7 cellular contexts compared by ENCODE assay signal in genomic region chr19:574658-575526, GRCh38. TPM values are rescaled to one million over a fixed set of nuclear protein-coding genes. Genes with fewer than 3 reads are reported as not detected.
DNase-seq lines count a peak whose midpoint lies in the region; ATAC-seq and TF ChIP-seq lines count a peak whose summit lies in the region.

No MANE protein-coding gene starts in this region.

- TF ChIP-seq CTCF in GM23338 (conservative IDR thresholded peaks at IDR 0.05; ENCODE audit: low read depth in 2 of 2) (no peak), neural progenitor cell (IDR thresholded peaks at IDR 0.05) (no peak)

- H3K36me3 Mint-ChIP-seq in GM23338 (ENCODE audit: low read depth): peaks cover 33% of the 10 kb centered on the region
- no peaks in the 10 kb centered on the region for H3K36me3 Mint-ChIP-seq in T-cell
- peaks cover 7% of the 10 kb centered on the region for H3K36me3 Mint-ChIP-seq in neural progenitor cell

- H3K27me3 Mint-ChIP-seq in GM23338 (ENCODE audit: insufficient read depth, low read depth, poor library complexity) (peaks cover 36% of the 10 kb centered on the region), T-cell (no peaks in the 10 kb centered on the region), neural progenitor cell (ENCODE audit: insufficient read depth, low read depth) (peaks cover 12% of the 10 kb centered on the region)

- peak overlapping the region; percentile 90 for H3K4me3 Mint-ChIP-seq in GM23338
- H3K4me3 Mint-ChIP-seq in T-cell: peak overlapping the region; percentile 66 to 99 (median 80)
- peak overlapping the region; percentile 92 for H3K4me3 Mint-ChIP-seq in neural progenitor cell

- H3K9ac ChIP-seq in neural progenitor cell: no peak overlapping the region

- CTCF ChIA-PET in T-cell (lab: Charles Lee): interaction anchor here (0.6 to 1.4 kb wide), 3 partner anchors 11 to 102 kb away, joined by 3 to 5 read pairs (median 3); partner anchors contain the start of gene CDC34 (in 1 of the 2)

- H2AFZ ChIP-seq in GM23338 (no peak overlapping the region), neural progenitor cell (replicated peaks) (no peak overlapping the region)

- H3K9me3 Mint-ChIP-seq in GM23338 (peaks cover 8% of the 10 kb centered on the region), T-cell (no peaks in the 10 kb centered on the region), neural progenitor cell (peaks cover 6% of the 10 kb centered on the region)

- H3K4me1 ChIP-seq in GM23338 (ENCODE audit: insufficient read depth): peaks cover 18% of the 10 kb centered on the region
- H3K4me1 ChIP-seq in neural progenitor cell: peaks cover 20% of the 10 kb centered on the region

- no peaks in the 10 kb centered on the region for H3K9me3 ChIP-seq in neural progenitor cell (ENCODE audit: low read depth)

- H3K4me3 ChIP-seq in GM23338: peak overlapping the region; percentile 96
- H3K4me3 ChIP-seq in neural progenitor cell: peak overlapping the region; percentile 97

- H3K27me3 ChIP-seq in GM23338 (ENCODE audit: insufficient read depth) (no peaks in the 10 kb centered on the region), neural progenitor cell (peaks cover 8% of the 10 kb centered on the region)

- H3K4me2 ChIP-seq in GM23338 (peak overlapping the region; percentile 100), neural progenitor cell (peak overlapping the region; percentile 89)

- H3K27ac ChIP-seq in GM23338 (ENCODE audit: low read depth): peak overlapping the region; percentile 63; the same call in 1 of the 2 replicates
- peak overlapping the region; percentile 84 for H3K27ac ChIP-seq in neural progenitor cell

- no peak for ATAC-seq in GM23338
- ATAC-seq in T-cell (replicated peaks in 1 of 4): no peak
- no peak for ATAC-seq in HG03520 (IDR thresholded peaks at IDR 0.05; ENCODE audit: unreplicated experiment)

- peak overlapping the region; percentile 72; the same call in 1 of the 2 replicates for H3K27ac Mint-ChIP-seq in GM23338
- H3K27ac Mint-ChIP-seq in T-cell: peak overlapping the region in 1 of 2 donors; percentile 31
- H3K27ac Mint-ChIP-seq in neural progenitor cell: no peak overlapping the region

- H4K20me1 ChIP-seq in GM23338 (replicated peaks; ENCODE audit: insufficient read depth) (peaks cover 49% of the 10 kb centered on the region), neural progenitor cell (ENCODE audit: low read depth) (peaks cover 74% of the 10 kb centered on the region)

- H3K4me1 Mint-ChIP-seq in GM23338 (peaks cover 25% of the 10 kb centered on the region), T-cell (peaks cover 35 to 52% (median 39%) of the 10 kb centered on the region in 3 donors), neural progenitor cell (peaks cover 32% of the 10 kb centered on the region)

- no peaks in the 10 kb centered on the region for H3K36me3 ChIP-seq in GM23338 (ENCODE audit: insufficient read depth)
- H3K36me3 ChIP-seq in neural progenitor cell: no peaks in the 10 kb centered on the region

- H3F3A ChIP-seq in GM23338 (replicated peaks; ENCODE audit: low read depth): peaks cover 17% of the 10 kb centered on the region; the same call in 1 of the 2 replicates
- peaks cover 38% of the 10 kb centered on the region for H3F3A ChIP-seq in neural progenitor cell (ENCODE audit: low read depth)

- POLR2A ChIA-PET in T-cell (lab: Charles Lee): no interaction called here

- DNase-seq in GM23338 (ENCODE audit: low spot score) (peak; percentile 16), T-cell (no peak), fibroblast of gingiva (ENCODE audit: low read depth) (peak; percentile 58), neural progenitor cell (ENCODE audit: low spot score) (peak; percentile 77), NCI-H1105 (lab: John Stamatoyannopoulos, UW) (no peak)
- no peak for DNase-seq in stimulated activated CD8-positive, alpha-beta memory T cell treated with anti-CD3 and anti-CD28 coated beads, Interleukin-4, amount 100 ng/mL, for 48 hours

- no peaks in the 10 kb centered on the region for H3K9me2 ChIP-seq in GM23338 (ENCODE audit: insufficient read depth)

- H3K79me2 ChIP-seq in GM23338 (replicated peaks; ENCODE audit: insufficient read depth): peaks cover 75% of the 10 kb centered on the region
- peaks cover 75% of the 10 kb centered on the region for H3K79me2 ChIP-seq in neural progenitor cell (ENCODE audit: low read depth)

TF ChIP-seq in GM23338, 12 proteins besides CTCF, POLR2A, EP300 and RAD21:
- no peak for TF ChIP-seq JUNB (IDR thresholded peaks at IDR 0.05; ENCODE audit: unreplicated experiment)
- TF ChIP-seq STAT1 (IDR thresholded peaks at IDR 0.05; ENCODE audit: unreplicated experiment): no peak

RNA-seq across cellular contexts. Expression of gene BSG, which starts 2.5 kb away (rescaled TPM):
- 891 and 973 TPM in 2 replicates for total RNA-seq in GM23338 (2014; rRNA removed; shearing (Covaris generic))
- 957 and 960 TPM in 2 replicates for polyA plus RNA-seq in GM23338 (2016; fragmentation: Nextera tagmentation; extraction: Ambion mirVana)
- 100 to 1,000 TPM in 4 of 5 donors, 10 to 100 TPM in 1; 89.3 to 165 (median 152) TPM for total RNA-seq in T-cell
- 330 and 913 TPM in 2 replicates for total RNA-seq in neural progenitor cell (ENCODE audit: low replicate concordance)

RNA-seq across cellular contexts. Expression of gene HCN2, which starts 14.8 kb away (rescaled TPM):
- 2.9 and 3.7 TPM in 2 replicates for total RNA-seq in GM23338 (2014; rRNA removed; shearing (Covaris generic))
- polyA plus RNA-seq in GM23338 (2016; fragmentation: Nextera tagmentation; extraction: Ambion mirVana): 0.06 and 0.14 TPM in 2 replicates
- total RNA-seq in T-cell (1 to 10 TPM in 4 of 5 donors, under 1 TPM in 1; 0.93 to 4.4 (median 3.6) TPM), neural progenitor cell (ENCODE audit: low replicate concordance) (0.06 TPM in 1 of 2 replicates, not detected in the other)

RNA-seq across cellular contexts. Expression of gene GZMM, which starts 31.0 kb away (rescaled TPM):
- not detected in 2 replicates for total RNA-seq in GM23338 (2014; rRNA removed; shearing (Covaris generic))
- 0.29 TPM in 1 of 2 replicates, not detected in the other for polyA plus RNA-seq in GM23338 (2016; fragmentation: Nextera tagmentation; extraction: Ambion mirVana)
- total RNA-seq in T-cell: 10 to 100 TPM; 66.2 to 91.0 (median 78.6) TPM
- not detected in 2 replicates for total RNA-seq in neural progenitor cell (ENCODE audit: low replicate concordance)

RNA-seq across cellular contexts. Expression of gene CDC34, which starts 43.3 kb away (rescaled TPM):
- total RNA-seq in GM23338 (2014; rRNA removed; shearing (Covaris generic)): 146 and 148 TPM in 2 replicates
- 114 and 118 TPM in 2 replicates for polyA plus RNA-seq in GM23338 (2016; fragmentation: Nextera tagmentation; extraction: Ambion mirVana)
- total RNA-seq in T-cell (10 to 100 TPM; 35.4 to 52.6 (median 51.3) TPM), neural progenitor cell (ENCODE audit: low replicate concordance) (42.5 and 92.6 TPM in 2 replicates)

RNA-seq across cellular contexts. Expression of gene POLRMT, which starts 58.4 kb away (rescaled TPM):
- total RNA-seq in GM23338 (2014; rRNA removed; shearing (Covaris generic)): 120 and 148 TPM in 2 replicates
- 98.0 and 125 TPM in 2 replicates for polyA plus RNA-seq in GM23338 (2016; fragmentation: Nextera tagmentation; extraction: Ambion mirVana)
- total RNA-seq in T-cell (100 to 1,000 TPM in 3 of 5 donors, 10 to 100 TPM in 2; 61.3 to 118 (median 103) TPM), neural progenitor cell (ENCODE audit: low replicate concordance) (14.1 and 68.6 TPM in 2 replicates)

Comparison
In these comparisons a context has a peak if more than half of its experiments do, and no peak if none do; other contexts are left out.
1. DNase-seq: peak in GM23338 (single experiment), fibroblast of gingiva (single experiment) and neural progenitor cell (single experiment); none in T-cell (0 of 34), NCI-H1105 (single experiment) and stimulated activated CD8-positive, alpha-beta memory T cell treated with anti-CD3 and anti-CD28 coated beads, Interleukin-4, amount 100 ng/mL, for 48 hours (single experiment).
2. RNA of gene GZMM, which starts 31.0 kb away (total RNA-seq): 66.2 to 91.0 TPM in T-cell; not detected in GM23338 and not detected in neural progenitor cell; every median in the first group is over 10 times any median in the second.
3. Peak in every context shown above with its lines, with median percentiles within 50 percentile points of each other: H3K4me3 Mint-ChIP-seq.